In the genomic region with DNA sequence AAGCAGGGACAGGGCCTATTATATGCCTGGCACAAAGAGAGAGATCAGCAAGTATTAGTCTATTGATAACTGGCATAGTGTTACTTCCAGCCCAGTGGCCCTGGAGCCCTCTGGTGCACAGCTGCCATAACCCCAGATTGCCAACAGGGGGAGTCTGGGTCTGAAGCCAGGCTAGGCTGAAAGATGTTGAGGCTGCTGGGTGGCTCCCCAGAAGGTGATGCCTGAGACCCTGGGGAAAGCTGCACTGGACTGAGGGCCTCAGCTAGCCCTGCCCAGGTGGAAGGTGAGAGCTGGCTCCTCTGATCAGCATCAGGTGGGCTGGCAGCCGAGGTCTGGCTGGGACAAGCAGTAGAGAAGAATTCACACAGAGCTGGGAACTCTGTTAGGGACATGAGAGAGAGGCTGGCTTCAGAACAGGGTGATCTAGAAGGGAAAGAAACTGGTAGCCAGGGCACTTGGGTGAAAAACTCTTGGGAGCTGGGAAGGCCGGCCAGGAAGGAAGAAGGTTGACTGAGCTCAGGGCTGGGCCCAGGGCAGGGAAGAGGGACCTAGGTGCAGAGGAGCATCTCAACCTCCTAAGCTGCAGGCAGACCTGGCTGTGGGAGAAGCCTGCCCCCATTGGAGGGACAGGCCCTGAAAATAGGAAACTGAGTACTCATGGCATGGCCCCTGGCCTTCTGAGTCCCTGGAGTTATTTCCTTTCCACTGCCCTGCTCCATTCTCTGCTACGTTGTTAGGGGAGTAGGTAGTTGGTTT, we compare ENCODE assay signal across 8 cellular contexts. TPM values are rescaled to one million over a fixed set of nuclear protein-coding genes. Genes with fewer than 3 reads are reported as not detected.
DNase-seq lines count a peak whose midpoint lies in the region; ATAC-seq and TF ChIP-seq lines count a peak whose summit lies in the region.

No MANE protein-coding gene starts in this region.

- no peaks in the 10 kb centered on the region for H3K4me1 ChIP-seq in RWPE2 (ENCODE audit: insufficient read depth, poor library complexity, severe bottlenecking)

- no peaks in the 10 kb centered on the region for H3K36me3 ChIP-seq in BJ (ENCODE audit: control insufficient read depth, insufficient read depth, low read length)
- H3K36me3 ChIP-seq in RWPE2 (ENCODE audit: low read depth) = no peaks in the 10 kb centered on the region

- POLR2A ChIA-PET in BJ (lab: Charles Lee) = no interaction called here

- H3K9me3 ChIP-seq in RWPE2 (ENCODE audit: severe bottlenecking) = no peaks in the 10 kb centered on the region

- H3K27ac ChIP-seq in RWPE2 (ENCODE audit: poor library complexity, severe bottlenecking) = no peak overlapping the region

- peak; percentile 69 for TF ChIP-seq CTCF in BJ (IDR thresholded peaks at IDR 0.05; ENCODE audit: insufficient read depth, low read depth, low read length)
- peak; percentile 83 for TF ChIP-seq CTCF in RWPE2 (IDR thresholded peaks at IDR 0.05; ENCODE audit: poor library complexity, severe bottlenecking)

- CTCF ChIA-PET in BJ (lab: Yijun Ruan, JAX) = interaction anchor here (0.8 to 1.5 kb wide), 8 partner anchors 8 to 732 kb away, joined by 3 to 6 read pairs (median 3); no protein-coding TSS in a partner anchor

- H3K27me3 ChIP-seq in BJ (ENCODE audit: control insufficient read depth, insufficient read depth, low read length) (no peaks in the 10 kb centered on the region), RWPE2 (ENCODE audit: insufficient read depth, poor library complexity, severe bottlenecking) (no peaks in the 10 kb centered on the region)

- DNase-seq in BJ (ENCODE audit: low read depth) (no peak), RWPE2 (ENCODE audit: low spot score) (no peak), iPS DF 4.7 (ENCODE audit: extremely low read depth, low spot score) (peak; percentile 28), amygdala (lab: John Stamatoyannopoulos, UW) (no peak)
- peak; percentile 49 for DNase-seq in activated gamma-delta T cell treated with anti-CD3 and anti-CD28 coated beads, Interleukin-2, amount 50 U/mL, for 16 hours (ENCODE audit: low read depth)
- DNase-seq in stimulated activated CD8-positive, alpha-beta memory T cell treated with anti-CD3 and anti-CD28 coated beads, Interleukin-12 subunit alpha, Interleukin-12 subunit beta, amount 100 ng/mL, for 24 hours (ENCODE audit: extremely low read depth) = peak; percentile 34

- peak; percentile 93 for ATAC-seq in GM18907 (IDR thresholded peaks at IDR 0.05; ENCODE audit: unreplicated experiment)
- ATAC-seq in HG03108 (IDR thresholded peaks at IDR 0.05; ENCODE audit: unreplicated experiment) = peak; percentile 69
- ATAC-seq in RWPE2 (ENCODE audit: low read depth) = peak; percentile 79

- H3K4me3 ChIP-seq in BJ (ENCODE audit: low read depth, low read length) (no peak overlapping the region), RWPE2 (ENCODE audit: severe bottlenecking) (no peak overlapping the region)

RNA-seq across cellular contexts. Expression of gene GZMH, which starts 3.9 kb away (rescaled TPM):
- not detected in 2 replicates for polyA plus RNA-seq in BJ (2011; rRNA removed)
- not detected in 2 replicates for polyA minus RNA-seq in BJ (2011; rRNA and poly(A)+ RNA removed)

RNA-seq across cellular contexts. Expression of gene GZMB, which starts 28.4 kb away (rescaled TPM):
- not detected in 2 replicates for polyA plus RNA-seq in BJ (2011; rRNA removed)
- not detected in 2 replicates for polyA minus RNA-seq in BJ (2011; rRNA and poly(A)+ RNA removed)

RNA-seq across cellular contexts. Expression of gene CTSG, which starts 29.6 kb away (rescaled TPM):
- not detected in 2 replicates for polyA plus RNA-seq in BJ (2011; rRNA removed)
- not detected in 2 replicates for polyA minus RNA-seq in BJ (2011; rRNA and poly(A)+ RNA removed)

Comparison
In these comparisons a context has a peak if more than half of its experiments do, and no peak if none do; other contexts are left out.
1. DNase-seq: peak in activated gamma-delta T cell treated with anti-CD3 and anti-CD28 coated beads, Interleukin-2, amount 50 U/mL, for 16 hours (single experiment), iPS DF 4.7 (single experiment) and stimulated activated CD8-positive, alpha-beta memory T cell treated with anti-CD3 and anti-CD28 coated beads, Interleukin-12 subunit alpha, Interleukin-12 subunit beta, amount 100 ng/mL, for 24 hours (single experiment); none in BJ (single experiment), RWPE2 (single experiment) and amygdala (0 of 56).
2. Peak in every context shown above with its lines, with median percentiles within 50 percentile points of each other: ATAC-seq.